In the genomic region with DNA sequence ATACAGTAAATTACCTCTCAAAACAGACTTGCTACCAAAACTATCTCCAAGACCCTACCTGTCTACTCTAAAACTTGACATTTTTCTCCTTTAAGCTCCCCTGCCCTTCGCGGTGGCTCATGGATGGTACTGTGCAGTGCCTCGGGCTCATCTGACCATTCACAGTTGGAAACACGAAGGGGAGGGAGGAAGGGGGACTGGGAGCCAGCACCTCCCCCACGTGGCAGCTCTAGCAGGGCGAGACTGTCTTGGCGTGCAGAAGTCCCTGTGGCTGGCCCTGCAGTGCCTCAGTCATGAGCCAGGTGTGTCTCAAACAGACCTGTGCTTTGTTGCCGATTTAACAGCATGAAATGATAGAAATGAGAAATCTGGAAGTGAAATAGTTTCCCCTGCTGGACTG, we compare ENCODE assay signal across 1 cellular context.
TF ChIP-seq lines count a peak whose summit lies in the region.

No MANE protein-coding gene starts in this region.

TF ChIP-seq in SK-N-SH, 30 proteins besides CTCF, POLR2A, EP300 and RAD21 (continued from another document):
- no peak for TF ChIP-seq RFX5 (IDR thresholded peaks at IDR 0.05; ENCODE audit: low read length)
- no peak for TF ChIP-seq CHD2 (IDR thresholded peaks at IDR 0.05; ENCODE audit: low read length, partially characterized antibody)
- TF ChIP-seq EZH2phosphoT487 (IDR thresholded peaks at IDR 0.05; ENCODE audit: borderline replicate concordance, low read depth): no peak
- TF ChIP-seq NRF1 (IDR thresholded peaks at IDR 0.05; ENCODE audit: low read depth, low read length): no peak
